ENCODE assay signal across 20 cellular contexts in genomic region chr17:61386251-61386650, GRCh38. TPM values are rescaled to one million over a fixed set of nuclear protein-coding genes. Genes with fewer than 3 reads are reported as not detected.
"Had no signal": no experiment of that assay in that cellular context is flagged by ENCODE, and none has a peak within 500 bp of the region (broad histone marks: within the 10 kb centered on the region; RNA-seq: fewer than 3 reads in every experiment).

No MANE protein-coding gene starts in this region.

- H3K9me3 ChIP-seq: colonic mucosa, heart left ventricle, mucosa of descending colon, ovary, right atrium auricular region had no signal

- H3K27me3 ChIP-seq: colonic mucosa, foreskin keratinocyte, heart left ventricle, ovary, right atrium auricular region had no signal

- H3K4me3 Mint-ChIP-seq: endodermal cell; naive thymus-derived CD8-positive, alpha-beta T cell; neural crest cell had no signal

- H3K27ac ChIP-seq: colonic mucosa, foreskin keratinocyte, heart left ventricle, ovary, right atrium auricular region had no signal

- H3K4me3 ChIP-seq: colonic mucosa, heart left ventricle, mucosa of descending colon, ovary, right atrium auricular region had no signal

- H3K27ac Mint-ChIP-seq: endodermal cell; naive thymus-derived CD8-positive, alpha-beta T cell had no signal

- H3K4me1 ChIP-seq: colonic mucosa, foreskin keratinocyte had no signal

- H3K9me3 Mint-ChIP-seq: endodermal cell; naive thymus-derived CD8-positive, alpha-beta T cell; neural crest cell had no signal

- ATAC-seq: foreskin keratinocyte; heart left ventricle; mucosa of descending colon; naive thymus-derived CD8-positive, alpha-beta T cell had no signal

- H3K36me3 ChIP-seq: colonic mucosa, heart left ventricle, ovary, right atrium auricular region had no signal

- DNase-seq: colonic mucosa; dermis blood vessel endothelial cell; effector CD4-positive, alpha-beta T cell; endodermal cell; erythroblast; foreskin keratinocyte; heart left ventricle; hippocampal formation; kidney glomerular epithelial cell; mammary epithelial cell; ovary; small intestine; stimulated activated CD4-positive, alpha-beta T cell treated with anti-CD3 and anti-CD28 coated beads, Interleukin-12 subunit alpha, Interleukin-12 subunit beta, amount 100 ng/mL, for 4 hours; stimulated activated naive CD4-positive, alpha-beta T cell treated with Interleukin-2 at 50 U/mL for 16 hours; trophoblast cell had no signal

RNA-seq across cellular contexts. Expression of gene TBX2, which starts 13.4 kb away (rescaled TPM):
- total RNA-seq: endothelial cell of umbilical vein, foreskin keratinocyte had no signal
- polyA plus RNA-seq: endothelial cell of umbilical vein; foreskin keratinocyte; mammary epithelial cell; naive thymus-derived CD8-positive, alpha-beta T cell had no signal
